Comparison of ENCODE assay signal across 19 cellular contexts in the genomic region with DNA sequence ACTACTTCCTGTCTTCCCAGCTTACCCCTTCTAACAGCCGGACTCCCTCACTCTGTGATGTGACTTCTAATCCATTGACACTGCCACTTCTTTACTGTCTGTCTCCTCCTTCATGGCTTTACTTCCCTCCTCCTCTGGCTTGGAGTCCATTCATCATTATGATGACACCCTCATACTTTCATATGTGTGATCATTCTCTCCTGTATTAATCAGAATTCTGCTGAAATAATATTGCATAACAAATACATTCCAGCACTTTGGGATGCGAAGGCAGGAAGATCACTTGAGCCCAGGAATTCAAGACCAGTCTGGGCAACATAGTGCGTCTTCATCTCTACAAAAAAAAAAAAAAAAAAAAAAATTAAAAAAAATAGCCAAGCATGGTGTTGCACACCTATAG.
"Had no signal": no experiment of that assay in that cellular context is flagged by ENCODE, and none has a peak within 500 bp of the region (broad histone marks: within the 10 kb centered on the region; RNA-seq: fewer than 3 reads in every experiment).

No MANE protein-coding gene starts in this region.

- H3K27me3 ChIP-seq: ascending aorta, brain microvascular endothelial cell, colonic mucosa, heart right ventricle, upper lobe of left lung had no signal

- H3K9me3 ChIP-seq: ascending aorta, colonic mucosa, thoracic aorta, upper lobe of left lung had no signal

- H3K4me3 ChIP-seq: ascending aorta, colonic mucosa, heart right ventricle, lung, thoracic aorta, upper lobe of left lung had no signal

- H3K36me3 ChIP-seq: ascending aorta, brain microvascular endothelial cell, colonic mucosa, heart right ventricle, thoracic aorta, upper lobe of left lung had no signal

- H3K27ac ChIP-seq: ascending aorta, brain microvascular endothelial cell, colonic mucosa, epithelial cell of prostate, heart right ventricle, thoracic aorta, upper lobe of left lung had no signal

- H3K4me1 ChIP-seq: ascending aorta, colonic mucosa, heart right ventricle, upper lobe of left lung had no signal

- ATAC-seq: activated CD8-positive, alpha-beta T cell treated with anti-CD3 and anti-CD28 coated beads, Interleukin-2, amount 10 ng/mL, durations not matched to agents 7 days and 5 days; activated naive CD4-positive, alpha-beta T cell treated with anti-CD3 and anti-CD28 coated beads, Interleukin-2, amount 50 U/mL, for 72 hours; heart right ventricle; left lobe of liver; naive thymus-derived CD4-positive, alpha-beta T cell; sciatic nerve; T-cell had no signal

- DNase-seq: activated CD4-positive, alpha-beta T cell treated with anti-CD3 and anti-CD28 coated beads for 1 hour; activated CD4-positive, alpha-beta T cell treated with anti-CD3 and anti-CD28 coated beads, Interleukin-2, amount 50 U/mL, for 1 hour; activated CD8-positive, alpha-beta T cell treated with anti-CD3 and anti-CD28 coated beads, Interleukin-2, amount 10 ng/mL, durations not matched to agents 7 days and 5 days; activated gamma-delta T cell treated with Interleukin-2 at 50 U/mL for 16 hours; brain microvascular endothelial cell; colonic mucosa; heart right ventricle; naive thymus-derived CD4-positive, alpha-beta T cell; stimulated activated CD4-positive, alpha-beta T cell treated with anti-CD3 and anti-CD28 coated beads, Interleukin-4, amount 100 ng/mL, for 24 hours; stimulated activated naive CD4-positive, alpha-beta T cell treated with Interleukin-2 at 50 U/mL for 16 hours; T-cell; upper lobe of left lung had no signal
